In genomic region chr17:30235386-30236296, GRCh38 we compare ENCODE assay signal across 9 cellular contexts. TPM values are rescaled to one million over a fixed set of nuclear protein-coding genes. Genes with fewer than 3 reads are reported as not detected.
A peak's percentile ranks its signal among the peaks of the same experiment; 100 is the strongest.
DNase-seq lines count a peak whose midpoint lies in the region; ATAC-seq and TF ChIP-seq lines count a peak whose summit lies in the region.
"Had no signal": no experiment of that assay in that cellular context is flagged by ENCODE, and none has a peak within 500 bp of the region (broad histone marks: within the 10 kb centered on the region; RNA-seq: fewer than 3 reads in every experiment).

SLC6A4 (minus strand) TSS chr17:30235697; CDS start chr17:30221958, 13,739 bp downstream.

- H3K9ac ChIP-seq in HUES48 (ENCODE audit: low read depth, low read length): no peak within 1 kb of the TSS
- no peak within 1 kb of the TSS for H3K9ac ChIP-seq in muscle layer of colon (ENCODE audit: low read length)

- H3K9me3 ChIP-seq in Caco-2 (no peaks in the 10 kb centered on the region), HUES48 (ENCODE audit: control insufficient read depth, insufficient read depth, low read length) (no peaks in the 10 kb centered on the region), muscle layer of colon (ENCODE audit: low read length) (no peaks in the 10 kb centered on the region)

- H3K9me3 Mint-ChIP-seq in Caco-2 (ENCODE audit: unreplicated experiment): no peaks in the 10 kb centered on the region

- POLR2A ChIA-PET in Caco-2 (lab: Charles Lee): interaction anchor here (0.6 to 1.3 kb wide), 5 partner anchors 10 to 131 kb away, joined by 3 to 6 read pairs (median 3); no protein-coding TSS in a partner anchor

- no peak for ATAC-seq in HG03196 (IDR thresholded peaks at IDR 0.05; ENCODE audit: unreplicated experiment)

- no peaks in the 10 kb centered on the region for H3K36me3 ChIP-seq in Caco-2 (ENCODE audit: control insufficient read depth, insufficient read depth, low read length)
- no peaks in the 10 kb centered on the region for H3K36me3 ChIP-seq in HUES48 (ENCODE audit: control insufficient read depth, insufficient read depth, low read length)
- H3K36me3 ChIP-seq in muscle layer of colon (ENCODE audit: insufficient read depth, low read length): no peaks in the 10 kb centered on the region

- no TSS peak for BruUV-seq in Caco-2 (replicated peaks; lab: Mats Ljungman, UMichigan)

- TF ChIP-seq CTCF in Caco-2 (IDR thresholded peaks at IDR 0.05; ENCODE audit: insufficient read depth in 1 of 2, low read depth in 1 of 2, low read length in 1 of 2, severe bottlenecking in 1 of 2, unreplicated experiment in 1 of 2): no peak

- peaks cover 38% of the 10 kb centered on the region for H3K4me1 Mint-ChIP-seq in Caco-2 (ENCODE audit: low read depth, unreplicated experiment)

- H3K36me3 Mint-ChIP-seq in Caco-2 (ENCODE audit: insufficient read depth, unreplicated experiment): peaks cover 13% of the 10 kb centered on the region

- CTCF ChIA-PET in Caco-2 (lab: Charles Lee): interaction anchor here (1.2 to 2.7 kb wide), 7 partner anchors 10 to 131 kb away, joined by 3 to 17 read pairs (median 10); no protein-coding TSS in a partner anchor

- H3K4me3 ChIP-seq in Caco-2 (ENCODE audit: low read depth, low read length) (peak within 1 kb of the TSS; percentile 57), HUES48 (ENCODE audit: low read depth, low read length) (peak within 1 kb of the TSS; percentile 49), muscle layer of colon (ENCODE audit: low read depth in 1 of 2, low read length in 2 of 2) (peak within 1 kb of the TSS; percentile 38 to 52)

- H3K27ac ChIP-seq in HUES48 (ENCODE audit: low read depth, low read length): no peak within 1 kb of the TSS
- no peak within 1 kb of the TSS for H3K27ac ChIP-seq in muscle layer of colon (ENCODE audit: low read depth, low read length)

- no peaks in the 10 kb centered on the region for H3K27me3 Mint-ChIP-seq in Caco-2 (ENCODE audit: insufficient read depth, unreplicated experiment)

- peak within 1 kb of the TSS; percentile 98 for H3K4me3 Mint-ChIP-seq in Caco-2 (ENCODE audit: unreplicated experiment)

- DNase-seq in Caco-2 (peak; percentile 67 to 77), ecto neural progenitor cell (ENCODE audit: low spot score) (peak; percentile 71), KG1 (lab: John Stamatoyannopoulos, UW) (no peak), NCI-H2196 treated with DMSO at 0.1 percent for 48 hours (lab: John Stamatoyannopoulos, UW; ENCODE audit: unreplicated experiment) (no peak)
- DNase-seq in central memory CD4-positive, alpha-beta T cell: no peak

- peaks cover 31% of the 10 kb centered on the region for H3K4me1 ChIP-seq in Caco-2
- peaks cover 10% of the 10 kb centered on the region for H3K4me1 ChIP-seq in HUES48 (ENCODE audit: control insufficient read depth, insufficient read depth, low read length)
- peaks cover 18% of the 10 kb centered on the region for H3K4me1 ChIP-seq in muscle layer of colon (ENCODE audit: insufficient read depth, low read length)

- intact Hi-C loops in Caco-2 (cut with micrococcal nuclease; ENCODE audit: unreplicated experiment): loop anchor here (1.0 to 5.0 kb wide), 4 partner anchors 9 to 131 kb away; no protein-coding TSS in a partner anchor

- peak within 1 kb of the TSS; percentile 91 for H3K27ac Mint-ChIP-seq in Caco-2 (ENCODE audit: unreplicated experiment)

- H3K27me3 ChIP-seq in Caco-2 (replicated peaks; ENCODE audit: control insufficient read depth, insufficient read depth, low read length) (no peaks in the 10 kb centered on the region), HUES48 (ENCODE audit: control insufficient read depth, insufficient read depth, low read length) (peaks cover 72% of the 10 kb centered on the region), muscle layer of colon (ENCODE audit: control insufficient read depth in 1 of 2, insufficient read depth in 2 of 2, low read length in 2 of 2) (peaks cover 31 to 54% of the 10 kb centered on the region in 2 donors)

RNA-seq across cellular contexts. Expression of gene SLC6A4, which starts in this region (rescaled TPM):
- 15.0 and 20.6 TPM in 2 replicates for total RNA-seq in Caco-2 (2022)
- total RNA-seq: LHCN-M2 had no signal

Comparison
In these comparisons a context has a peak if more than half of its experiments do, and no peak if none do; other contexts are left out.
1. DNase-seq: peak in Caco-2 (2 of 2) and ecto neural progenitor cell (single experiment); none in central memory CD4-positive, alpha-beta T cell (single experiment), KG1 (single experiment) and NCI-H2196 treated with DMSO at 0.1 percent for 48 hours (single experiment).
2. Peak in every context shown above with its lines, with median percentiles within 50 percentile points of each other: H3K4me3 ChIP-seq.